ENCODE assay signal across 8 cellular contexts in the genomic region with DNA sequence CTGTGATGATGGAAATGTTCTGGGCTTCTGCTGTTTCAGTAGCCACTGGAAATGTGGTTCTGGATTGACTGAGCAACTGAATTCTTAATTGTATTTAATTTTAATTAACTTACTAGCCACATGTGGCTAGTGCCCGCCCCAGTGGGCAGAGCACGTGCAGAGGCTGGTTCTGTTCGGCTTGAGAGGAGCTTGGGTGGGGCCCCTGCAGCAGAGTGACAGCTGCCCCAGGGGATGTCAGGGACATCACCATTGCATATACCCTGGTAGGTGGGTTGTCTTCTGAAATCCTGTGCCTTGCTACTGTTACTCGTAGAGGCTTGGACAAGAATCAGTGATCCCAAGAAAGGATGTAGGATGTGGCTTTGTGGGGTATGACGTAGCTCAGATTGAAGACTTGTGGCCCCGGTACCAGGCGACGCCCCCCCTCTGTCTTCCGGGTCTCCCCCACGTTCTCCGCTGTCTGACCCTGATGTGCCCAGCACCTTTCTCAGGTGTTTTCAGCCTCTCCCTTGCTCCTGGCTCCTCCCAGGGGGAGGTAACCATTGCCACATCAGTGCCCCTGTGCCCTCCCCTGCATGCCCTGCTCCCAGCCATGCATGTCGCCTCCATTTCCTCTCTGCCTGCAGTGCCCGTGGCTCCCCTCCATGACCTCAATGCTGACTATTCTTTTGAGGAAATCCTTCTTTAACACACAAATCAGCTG.
DNase-seq lines count a peak whose midpoint lies in the region; ATAC-seq and TF ChIP-seq lines count a peak whose summit lies in the region.

No MANE protein-coding gene starts in this region.

- H3K4me1 Mint-ChIP-seq in activated CD4-positive, alpha-beta memory T cell treated with anti-CD3 and anti-CD28 coated beads for 36 hours (ENCODE audit: low read depth): no peaks in the 10 kb centered on the region
- peaks cover 0 to 3% of the 10 kb centered on the region in 2 donors for H3K4me1 Mint-ChIP-seq in natural killer cell treated with Interleukin-12 subunit alpha and Interleukin-12 subunit beta and Interleukin-15 and Interleukin-18, amount 100 ng/mL, for 72 hours (ENCODE audit: low read depth in 2 of 2)

- no peak for DNase-seq in IMR-90
- peak; percentile 11 for DNase-seq in activated CD4-positive, alpha-beta memory T cell treated with anti-CD3 and anti-CD28 coated beads for 36 hours
- no peak for DNase-seq in natural killer cell treated with Interleukin-12 subunit alpha and Interleukin-12 subunit beta and Interleukin-15 and Interleukin-18, amount 100 ng/mL, for 72 hours (ENCODE audit: low spot score)
- DNase-seq in body of pancreas: no peak
- DNase-seq in SJCRH30: no peak
- no peak for DNase-seq in cardiac septum (ENCODE audit: low spot score)
- no peak for DNase-seq in foreskin keratinocyte

- no peak overlapping the region for H2BK120ac ChIP-seq in IMR-90 (ENCODE audit: low read depth, low read length)

- CTCF ChIA-PET in IMR-90 (lab: Yijun Ruan, JAX): no interaction called here
- CTCF ChIA-PET in activated CD4-positive, alpha-beta memory T cell treated with anti-CD3 and anti-CD28 coated beads for 36 hours (lab: Charles Lee): no interaction called here

- H3K79me1 ChIP-seq in IMR-90 (ENCODE audit: low read depth in 1 of 2, low read length in 2 of 2): peaks cover 35 to 75% of the 10 kb centered on the region in 2 experiments

- peaks cover 10% of the 10 kb centered on the region for H3K27me3 Mint-ChIP-seq in activated CD4-positive, alpha-beta memory T cell treated with anti-CD3 and anti-CD28 coated beads for 36 hours
- peaks cover 13 to 27% of the 10 kb centered on the region in 2 donors for H3K27me3 Mint-ChIP-seq in natural killer cell treated with Interleukin-12 subunit alpha and Interleukin-12 subunit beta and Interleukin-15 and Interleukin-18, amount 100 ng/mL, for 72 hours

- no peak overlapping the region for H2BK20ac ChIP-seq in IMR-90 (ENCODE audit: low read depth, low read length)

- no peak overlapping the region for H3K9ac ChIP-seq in IMR-90 (ENCODE audit: low read depth, low read length)

- H3K4me3 ChIP-seq in IMR-90 (ENCODE audit: insufficient read depth, low read depth, low read length) (no peak overlapping the region), body of pancreas (no peak overlapping the region), SJCRH30 (no peak overlapping the region)

- H2AFZ ChIP-seq in IMR-90 (replicated peaks; ENCODE audit: low read length, poor library complexity): no peak overlapping the region

- no peak overlapping the region for H2BK15ac ChIP-seq in IMR-90 (ENCODE audit: low read depth, low read length)

- H3K36me3 ChIP-seq in IMR-90 (ENCODE audit: control insufficient read depth, insufficient read depth, low read length) (no peaks in the 10 kb centered on the region), body of pancreas (replicated peaks in 1 of 2; ENCODE audit: insufficient read depth in 1 of 2, low read depth in 2 of 2) (no peaks in the 10 kb centered on the region), SJCRH30 (no peaks in the 10 kb centered on the region)

- TF ChIP-seq POLR2A in IMR-90 (IDR thresholded peaks at IDR 0.05; ENCODE audit: low read depth, low read length) (no peak), body of pancreas (IDR thresholded peaks at IDR 0.05) (no peak)

- in situ Hi-C loops in IMR-90 (cut with MboI; ENCODE audit: low sequenced_read_pairs): no loop called here

- WGBS in IMR-90 (ENCODE audit: extremely low coverage in 2 of 2, insufficient read length in 1 of 2), 2 experiments: 89% methylated on average over 7 of the region's 13 CpGs; no CpG with 5 or more reads in 1 of the 2 experiments
- 79 to 92% methylated on average over 13 of the region's 13 CpGs for WGBS in body of pancreas, 2 donors

- dilution Hi-C loops in IMR-90 (cut with HindIII; ENCODE audit: low sequenced_read_pairs, unreplicated experiment): no loop called here

- peaks cover 20% of the 10 kb centered on the region; the same call in 1 of the 2 replicates for H4K20me1 ChIP-seq in IMR-90 (ENCODE audit: insufficient read depth, low read length)

- no peaks in the 10 kb centered on the region for H3K9me3 Mint-ChIP-seq in activated CD4-positive, alpha-beta memory T cell treated with anti-CD3 and anti-CD28 coated beads for 36 hours
- H3K9me3 Mint-ChIP-seq in natural killer cell treated with Interleukin-12 subunit alpha and Interleukin-12 subunit beta and Interleukin-15 and Interleukin-18, amount 100 ng/mL, for 72 hours: no peaks in the 10 kb centered on the region

- peak overlapping the region in 1 of 2 experiments; percentile 26; a peak in 1 of 4 replicates for H4K8ac ChIP-seq in IMR-90 (ENCODE audit: low read depth in 2 of 2, low read length in 2 of 2)

- no peak overlapping the region for H3K23ac ChIP-seq in IMR-90 (ENCODE audit: low read depth, low read length)

- no peak overlapping the region for H2BK5ac ChIP-seq in IMR-90 (ENCODE audit: low read depth, low read length, poor library complexity, severe bottlenecking)

- peaks cover 27% of the 10 kb centered on the region for H3K9me1 ChIP-seq in IMR-90 (ENCODE audit: insufficient read depth, low read length)

- TF ChIP-seq CTCF in IMR-90 (conservative IDR thresholded peaks at IDR 0.05; ENCODE audit: low read depth, low read length): no peak
- no peak for TF ChIP-seq CTCF in body of pancreas (IDR thresholded peaks at IDR 0.05)
- no peak for TF ChIP-seq CTCF in foreskin keratinocyte (conservative IDR thresholded peaks at IDR 0.05)

- H3K4me3 Mint-ChIP-seq in activated CD4-positive, alpha-beta memory T cell treated with anti-CD3 and anti-CD28 coated beads for 36 hours: no peak overlapping the region
- H3K4me3 Mint-ChIP-seq in natural killer cell treated with Interleukin-12 subunit alpha and Interleukin-12 subunit beta and Interleukin-15 and Interleukin-18, amount 100 ng/mL, for 72 hours: peak overlapping the region; percentile 38

- H3K4me1 ChIP-seq in IMR-90 (ENCODE audit: control insufficient read depth, insufficient read depth, low read length): peaks cover 16% of the 10 kb centered on the region
- peaks cover 24% of the 10 kb centered on the region for H3K4me1 ChIP-seq in body of pancreas
- H3K4me1 ChIP-seq in SJCRH30: peaks cover 9% of the 10 kb centered on the region
- H3K4me1 ChIP-seq in foreskin keratinocyte: no peaks in the 10 kb centered on the region

- H2AK9ac ChIP-seq in IMR-90 (replicated peaks; ENCODE audit: low read depth, low read length, poor library complexity): no peak overlapping the region

- POLR2A ChIA-PET in IMR-90 (lab: Charles Lee; ENCODE audit: unreplicated experiment): no interaction called here
- POLR2A ChIA-PET in activated CD4-positive, alpha-beta memory T cell treated with anti-CD3 and anti-CD28 coated beads for 36 hours (lab: Charles Lee): no interaction called here

- no TSS peak for BruUV-seq in IMR-90 (replicated peaks; lab: Mats Ljungman, UMichigan)

- H3K9me3 ChIP-seq in IMR-90 (ENCODE audit: control insufficient read depth, insufficient read depth, low read length): no peaks in the 10 kb centered on the region
- no peaks in the 10 kb centered on the region for H3K9me3 ChIP-seq in body of pancreas
- H3K9me3 ChIP-seq in SJCRH30 (replicated peaks): no peaks in the 10 kb centered on the region

- no peak overlapping the region for H3K18ac ChIP-seq in IMR-90 (ENCODE audit: low read depth, low read length)

- H3K56ac ChIP-seq in IMR-90 (ENCODE audit: extremely low read depth, insufficient read depth, low read length): no peak overlapping the region

- 0 out of 2 replicates have a peak overlapping the region, but pooled peaks have one; percentile 5 for H3K14ac ChIP-seq in IMR-90 (replicated peaks; ENCODE audit: low read depth, low read length)

- H3K27ac Mint-ChIP-seq in activated CD4-positive, alpha-beta memory T cell treated with anti-CD3 and anti-CD28 coated beads for 36 hours: no peak overlapping the region
- H3K27ac Mint-ChIP-seq in natural killer cell treated with Interleukin-12 subunit alpha and Interleukin-12 subunit beta and Interleukin-15 and Interleukin-18, amount 100 ng/mL, for 72 hours: no peak overlapping the region

- ATAC-seq in GM18873 (IDR thresholded peaks at IDR 0.05; ENCODE audit: low FRiP score, unreplicated experiment): peak; percentile 66
- ATAC-seq in IMR-90 (ENCODE audit: low read depth): no peak
- peak in 1 of 2 donors; percentile 55 for ATAC-seq in natural killer cell treated with Interleukin-12 subunit alpha and Interleukin-12 subunit beta and Interleukin-15 and Interleukin-18, amount 100 ng/mL, for 72 hours
- no peak for ATAC-seq in body of pancreas
- ATAC-seq in foreskin keratinocyte: no peak

- no peaks in the 10 kb centered on the region for H3K27me3 ChIP-seq in IMR-90 (ENCODE audit: control insufficient read depth, insufficient read depth, low read length)
- no peaks in the 10 kb centered on the region for H3K27me3 ChIP-seq in body of pancreas
- no peaks in the 10 kb centered on the region for H3K27me3 ChIP-seq in SJCRH30
- H3K27me3 ChIP-seq in foreskin keratinocyte: no peaks in the 10 kb centered on the region

- H3K36me3 Mint-ChIP-seq in activated CD4-positive, alpha-beta memory T cell treated with anti-CD3 and anti-CD28 coated beads for 36 hours: no peaks in the 10 kb centered on the region
- no peaks in the 10 kb centered on the region for H3K36me3 Mint-ChIP-seq in natural killer cell treated with Interleukin-12 subunit alpha and Interleukin-12 subunit beta and Interleukin-15 and Interleukin-18, amount 100 ng/mL, for 72 hours

- peak overlapping the region; percentile 75 for H2AK5ac ChIP-seq in IMR-90 (ENCODE audit: low read depth, low read length)

- intact Hi-C loops in IMR-90 (cut with micrococcal nuclease): no loop called here
- intact Hi-C loops in activated CD4-positive, alpha-beta memory T cell treated with anti-CD3 and anti-CD28 coated beads for 36 hours (cut with micrococcal nuclease): no loop called here
- intact Hi-C loops in body of pancreas (cut with DNase I): loop anchor here (10.0 kb wide), 1 partner anchor 55 kb away; no protein-coding TSS in a partner anchor
- intact Hi-C loops in cardiac septum (cut with DNase I): no loop called here

- H3K4ac ChIP-seq in IMR-90 (ENCODE audit: low read depth, low read length): no peak overlapping the region; the same call in 1 of the 2 replicates

- H3K27ac ChIP-seq in IMR-90 (ENCODE audit: insufficient read depth, low read length) (no peak overlapping the region), body of pancreas (no peak overlapping the region), SJCRH30 (no peak overlapping the region), foreskin keratinocyte (no peak overlapping the region)

- H3K4me2 ChIP-seq in IMR-90 (ENCODE audit: low read depth, low read length): no peak overlapping the region

- no peak for TF ChIP-seq RAD21 in IMR-90 (IDR thresholded peaks at IDR 0.05; ENCODE audit: low read length)

- no peak overlapping the region for H4K5ac ChIP-seq in IMR-90 (ENCODE audit: low read depth, low read length)

- no peak overlapping the region for H4K91ac ChIP-seq in IMR-90 (ENCODE audit: insufficient read depth, low read depth, low read length)

TF ChIP-seq in IMR-90, 13 proteins besides CTCF, POLR2A, EP300 and RAD21:
- TF ChIP-seq RFX5 (IDR thresholded peaks at IDR 0.05; ENCODE audit: low read depth, low read length): no peak
- TF ChIP-seq RCOR1 (IDR thresholded peaks at IDR 0.05; ENCODE audit: insufficient replicate concordance, low read length): no peak
